8 cellular contexts compared by ENCODE assay signal in the genomic region with DNA sequence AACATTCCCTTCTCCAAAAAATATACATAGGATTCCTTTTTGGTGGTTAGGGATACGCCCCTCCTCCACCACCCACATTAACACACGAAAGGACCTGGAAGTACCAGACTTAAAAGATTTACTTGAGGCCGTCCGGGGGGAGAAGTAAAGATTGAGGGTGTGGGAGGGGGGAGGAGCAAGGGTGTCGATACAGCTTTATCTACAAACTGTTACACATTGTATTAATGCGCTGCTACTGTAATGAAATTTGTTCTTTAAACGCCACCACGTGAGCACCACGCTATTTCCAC. TPM values are rescaled to one million over a fixed set of nuclear protein-coding genes. Genes with fewer than 3 reads are reported as not detected.
DNase-seq lines count a peak whose midpoint lies in the region; ATAC-seq and TF ChIP-seq lines count a peak whose summit lies in the region.

No MANE protein-coding gene starts in this region.

- peak overlapping the region; percentile 77 for H3K4me2 ChIP-seq in GM23338

- H3K79me2 ChIP-seq in GM23338 (replicated peaks; ENCODE audit: insufficient read depth), result peaks cover 63% of the 10 kb centered on the region

- H3K9me2 ChIP-seq in GM23338 (ENCODE audit: insufficient read depth), result no peaks in the 10 kb centered on the region

- peak overlapping the region; percentile 64; the same call in 1 of the 2 replicates for H2AFZ ChIP-seq in GM23338

- peaks cover 16% of the 10 kb centered on the region; the same call in 1 of the 2 replicates for H4K20me1 ChIP-seq in GM23338 (replicated peaks; ENCODE audit: insufficient read depth)

- H3K9me3 Mint-ChIP-seq in GM23338, result no peaks in the 10 kb centered on the region; the same call in 2 of the 3 replicates
- H3K9me3 Mint-ChIP-seq in activated CD4-positive, alpha-beta memory T cell treated with anti-CD3 and anti-CD28 coated beads, Interleukin-2, amount 10 ng/mL, durations not matched to agents 7 days and 5 days, result no peaks in the 10 kb centered on the region

- H3K36me3 ChIP-seq in GM23338 (ENCODE audit: insufficient read depth) (peaks cover 25% of the 10 kb centered on the region), heart right ventricle (peaks cover 0 to 62% (median 27%) of the 10 kb centered on the region in 9 donors)

- peak overlapping the region; percentile 100 for H3K4me3 Mint-ChIP-seq in GM23338
- peak overlapping the region; percentile 98 for H3K4me3 Mint-ChIP-seq in activated CD4-positive, alpha-beta memory T cell treated with anti-CD3 and anti-CD28 coated beads, Interleukin-2, amount 10 ng/mL, durations not matched to agents 7 days and 5 days

- peaks cover 10% of the 10 kb centered on the region; the same call in 1 of the 2 replicates for H3F3A ChIP-seq in GM23338 (replicated peaks; ENCODE audit: low read depth)

- WGBS in heart right ventricle, 2 donors, result 1% methylated on average over 9 of the region's 9 CpGs

- CTCF ChIA-PET in activated CD4-positive, alpha-beta memory T cell treated with anti-CD3 and anti-CD28 coated beads, Interleukin-2, amount 10 ng/mL, durations not matched to agents 7 days and 5 days (lab: Charles Lee), result interaction anchor here (1.4 to 1.5 kb wide), 2 partner anchors 29 to 44 kb away, joined by 5 read pairs; no protein-coding TSS in a partner anchor

- DNase-seq in AG08396 (ENCODE audit: low spot score) (peak; percentile 17), GM23338 (ENCODE audit: low spot score) (peak; percentile 57), heart right ventricle (no peak), midbrain (lab: John Stamatoyannopoulos, UW) (no peak), NCI-H1048 (lab: John Stamatoyannopoulos, UW) (no peak)
- DNase-seq in activated CD4-positive, alpha-beta memory T cell treated with anti-CD3 and anti-CD28 coated beads, Interleukin-2, amount 10 ng/mL, durations not matched to agents 7 days and 5 days, result no peak

- ATAC-seq in GM23338 (peak; percentile 25), heart right ventricle (no peak), HG02678 (IDR thresholded peaks at IDR 0.05; ENCODE audit: unreplicated experiment) (no peak)

- TF ChIP-seq CTCF in GM23338 (conservative IDR thresholded peaks at IDR 0.05; ENCODE audit: low read depth in 2 of 2) (no peak), heart right ventricle (IDR thresholded peaks at IDR 0.05) (no peak)

- peak overlapping the region; percentile 95 for H3K27ac Mint-ChIP-seq in GM23338
- peak overlapping the region; percentile 74 for H3K27ac Mint-ChIP-seq in activated CD4-positive, alpha-beta memory T cell treated with anti-CD3 and anti-CD28 coated beads, Interleukin-2, amount 10 ng/mL, durations not matched to agents 7 days and 5 days

- H3K4me3 ChIP-seq in GM23338 (peak overlapping the region; percentile 98), heart right ventricle (peak overlapping the region; percentile 70 to 99 (median 87)), skin epidermis (peak overlapping the region; percentile 61 to 98 (median 80))

- intact Hi-C loops in heart right ventricle (cut with DNase I), result no loop called here

- H3K9me3 ChIP-seq in heart right ventricle, result no peaks in the 10 kb centered on the region

- H3K36me3 Mint-ChIP-seq in GM23338 (ENCODE audit: low read depth), result peaks cover 46% of the 10 kb centered on the region
- peaks cover 49% of the 10 kb centered on the region for H3K36me3 Mint-ChIP-seq in activated CD4-positive, alpha-beta memory T cell treated with anti-CD3 and anti-CD28 coated beads, Interleukin-2, amount 10 ng/mL, durations not matched to agents 7 days and 5 days (ENCODE audit: low read depth)

- H3K4me1 ChIP-seq in GM23338 (ENCODE audit: insufficient read depth) (peaks cover 10% of the 10 kb centered on the region; the same call in 1 of the 2 replicates), heart right ventricle (peaks cover 11 to 32% (median 24%) of the 10 kb centered on the region in 9 donors)

- POLR2A ChIA-PET in activated CD4-positive, alpha-beta memory T cell treated with anti-CD3 and anti-CD28 coated beads, Interleukin-2, amount 10 ng/mL, durations not matched to agents 7 days and 5 days (lab: Charles Lee), result interaction anchor here (0.7 to 2.7 kb wide), 9 partner anchors 10 to 188 kb away, joined by 3 to 38 read pairs (median 4); partner anchors contain the start of genes COG7, EARS2, PLK1 and UBFD1

- peak overlapping the region; percentile 91 for H3K27ac ChIP-seq in GM23338 (ENCODE audit: low read depth)
- peak overlapping the region in 9 of 10 donors; percentile 70 to 94 (median 84) for H3K27ac ChIP-seq in heart right ventricle
- peak overlapping the region; percentile 65 to 94 (median 90) for H3K27ac ChIP-seq in skin epidermis

- peaks cover 11% of the 10 kb centered on the region for H3K27me3 Mint-ChIP-seq in GM23338 (ENCODE audit: insufficient read depth, low read depth, poor library complexity)
- no peaks in the 10 kb centered on the region for H3K27me3 Mint-ChIP-seq in activated CD4-positive, alpha-beta memory T cell treated with anti-CD3 and anti-CD28 coated beads, Interleukin-2, amount 10 ng/mL, durations not matched to agents 7 days and 5 days

- H3K27me3 ChIP-seq in GM23338 (ENCODE audit: insufficient read depth) (no peaks in the 10 kb centered on the region), heart right ventricle (no peaks in the 10 kb centered on the region)

- H3K4me1 Mint-ChIP-seq in GM23338, result peaks cover 7% of the 10 kb centered on the region; the same call in 2 of the 3 replicates
- H3K4me1 Mint-ChIP-seq in activated CD4-positive, alpha-beta memory T cell treated with anti-CD3 and anti-CD28 coated beads, Interleukin-2, amount 10 ng/mL, durations not matched to agents 7 days and 5 days, result peaks cover 43% of the 10 kb centered on the region

TF ChIP-seq in GM23338, 12 proteins besides CTCF, POLR2A, EP300 and RAD21 (continues in another document):
- TF ChIP-seq EZH2phosphoT487 (IDR thresholded peaks at IDR 0.05; ENCODE audit: unreplicated experiment) (no peak), NANOG (IDR thresholded peaks at IDR 0.05; ENCODE audit: borderline replicate concordance) (no peak), ZNF331 (CRISPR knock-in tag; IDR thresholded peaks at IDR 0.05; ENCODE audit: low read depth) (no peak), JUNB (IDR thresholded peaks at IDR 0.05; ENCODE audit: unreplicated experiment) (no peak), CREB1 (CRISPR knock-in tag; IDR thresholded peaks at IDR 0.05; ENCODE audit: low read depth) (no peak), ZNF114 (CRISPR knock-in tag; IDR thresholded peaks at IDR 0.05) (no peak), REST (IDR thresholded peaks at IDR 0.05; ENCODE audit: unreplicated experiment) (no peak), POLR2AphosphoS5 (IDR thresholded peaks at IDR 0.05; ENCODE audit: low read depth) (no peak), EZH2 (IDR thresholded peaks at IDR 0.05; ENCODE audit: low read depth, unreplicated experiment) (no peak)

RNA-seq across cellular contexts. Expression of gene PALB2, which starts 0.5 kb away (rescaled TPM):
- 30.8 and 34.0 TPM in 2 replicates for total RNA-seq in GM23338 (2014; rRNA removed; shearing (Covaris generic))
- polyA plus RNA-seq in GM23338 (2016; fragmentation: Nextera tagmentation; extraction: Ambion mirVana) (24.2 and 32.0 TPM in 2 replicates), heart right ventricle (1 to 10 TPM; 3.4 to 8.6 TPM)
- 10 to 100 TPM; 16.8 to 17.0 TPM for total RNA-seq in activated CD4-positive, alpha-beta memory T cell treated with anti-CD3 and anti-CD28 coated beads, Interleukin-2, amount 10 ng/mL, durations not matched to agents 7 days and 5 days
- 1 to 10 TPM; 2.5 to 6.1 (median 4.7) TPM for total RNA-seq in heart right ventricle

RNA-seq across cellular contexts. Expression of gene DCTN5, which starts 0.7 kb away (rescaled TPM):
- 31.6 and 69.6 TPM in 2 replicates for total RNA-seq in GM23338 (2014; rRNA removed; shearing (Covaris generic))
- 11.2 and 11.5 TPM in 2 replicates for polyA plus RNA-seq in GM23338 (2016; fragmentation: Nextera tagmentation; extraction: Ambion mirVana)
- total RNA-seq in activated CD4-positive, alpha-beta memory T cell treated with anti-CD3 and anti-CD28 coated beads, Interleukin-2, amount 10 ng/mL, durations not matched to agents 7 days and 5 days, result 10 to 100 TPM; 64.9 to 68.8 TPM
- 10 to 100 TPM; 36.9 to 50.4 (median 42.6) TPM for total RNA-seq in heart right ventricle
- polyA plus RNA-seq in heart right ventricle, result 10 to 100 TPM in 1 of 2 donors, 1 to 10 TPM in 1; 5.9 to 17.5 TPM

RNA-seq across cellular contexts. Expression of gene PLK1, which starts 38.1 kb away (rescaled TPM):
- 141 TPM in 2 replicates for total RNA-seq in GM23338 (2014; rRNA removed; shearing (Covaris generic))
- polyA plus RNA-seq in GM23338 (2016; fragmentation: Nextera tagmentation; extraction: Ambion mirVana), result 66.0 and 69.0 TPM in 2 replicates
- total RNA-seq in activated CD4-positive, alpha-beta memory T cell treated with anti-CD3 and anti-CD28 coated beads, Interleukin-2, amount 10 ng/mL, durations not matched to agents 7 days and 5 days, result 100 to 1,000 TPM; 102 to 104 TPM
- 1 to 10 TPM in 4 of 10 donors, under 1 TPM in 6; 0.32 to 6.0 (median 0.97) TPM for total RNA-seq in heart right ventricle
- 1 to 10 TPM in 1 of 2 donors, under 1 TPM in 1; 0.87 to 1.2 TPM for polyA plus RNA-seq in heart right ventricle

RNA-seq across cellular contexts. Expression of gene NDUFAB1, which starts 44.5 kb away (rescaled TPM):
- 136 and 164 TPM in 2 replicates for total RNA-seq in GM23338 (2014; rRNA removed; shearing (Covaris generic))
- polyA plus RNA-seq in GM23338 (2016; fragmentation: Nextera tagmentation; extraction: Ambion mirVana) (449 and 477 TPM in 2 replicates), heart right ventricle (100 to 1,000 TPM; 211 to 422 TPM)
- 10 to 100 TPM; 79.8 to 81.1 TPM for total RNA-seq in activated CD4-positive, alpha-beta memory T cell treated with anti-CD3 and anti-CD28 coated beads, Interleukin-2, amount 10 ng/mL, durations not matched to agents 7 days and 5 days
- 100 to 1,000 TPM; 338 to 592 (median 433) TPM for total RNA-seq in heart right ventricle

Comparison
In these comparisons a context has a peak if more than half of its experiments do, and no peak if none do; other contexts are left out.
1. DNase-seq: peak in AG08396 (single experiment) and GM23338 (single experiment); none in activated CD4-positive, alpha-beta memory T cell treated with anti-CD3 and anti-CD28 coated beads, Interleukin-2, amount 10 ng/mL, durations not matched to agents 7 days and 5 days (single experiment), heart right ventricle (0 of 2), midbrain (single experiment) and NCI-H1048 (single experiment).
2. RNA of gene PLK1, which starts 38.1 kb away (total RNA-seq): 141 TPM in GM23338 and 102 to 104 TPM in activated CD4-positive, alpha-beta memory T cell treated with anti-CD3 and anti-CD28 coated beads, Interleukin-2, amount 10 ng/mL, durations not matched to agents 7 days and 5 days; 0.32 to 6.0 TPM in heart right ventricle; every median in the first group is over 10 times any median in the second.
3. Peak in every context shown above with its lines, with median percentiles within 50 percentile points of each other: H3K27ac ChIP-seq and H3K4me3 ChIP-seq.